12 cellular contexts compared by ENCODE assay signal in genomic region chr15:93035092-93035915, GRCh38. TPM values are rescaled to one million over a fixed set of nuclear protein-coding genes. Genes with fewer than 3 reads are reported as not detected.
DNase-seq lines count a peak whose midpoint lies in the region; ATAC-seq and TF ChIP-seq lines count a peak whose summit lies in the region.
"Had no signal": no experiment of that assay in that cellular context is flagged by ENCODE, and none has a peak within 500 bp of the region (broad histone marks: within the 10 kb centered on the region; RNA-seq: fewer than 3 reads in every experiment).

No MANE protein-coding gene starts in this region.

- no peak overlapping the region for H3K27ac Mint-ChIP-seq in activated CD4-positive, alpha-beta T cell treated with anti-CD3 and anti-CD28 coated beads for 36 hours
- peak overlapping the region; percentile 11 for H3K27ac Mint-ChIP-seq in activated T-helper 17 cell treated with anti-CD3 and anti-CD28 coated beads, Interleukin-2, amount 50 U/mL, for 72 hours
- peak overlapping the region; percentile 43 for H3K27ac Mint-ChIP-seq in stimulated activated naive B cell treated with anti-CD40 and anti-IgM and Interleukin-4, amounts not matched to agents 10 μg/mL and 1 μg/mL and 100 μg/mL, for 72 hours

- H3K27me3 ChIP-seq in stomach, result peaks cover 0 to 5% (median 0%) of the 10 kb centered on the region in 3 donors
- H3K27me3 ChIP-seq: pancreas had no signal

- peaks cover 9% of the 10 kb centered on the region for H3K4me1 Mint-ChIP-seq in activated CD4-positive, alpha-beta T cell treated with anti-CD3 and anti-CD28 coated beads for 36 hours
- H3K4me1 Mint-ChIP-seq in activated T-helper 17 cell treated with anti-CD3 and anti-CD28 coated beads, Interleukin-2, amount 50 U/mL, for 72 hours, result peaks cover 8% of the 10 kb centered on the region
- peaks cover 15 to 27% of the 10 kb centered on the region in 2 donors for H3K4me1 Mint-ChIP-seq in stimulated activated naive B cell treated with anti-CD40 and anti-IgM and Interleukin-4, amounts not matched to agents 10 μg/mL and 1 μg/mL and 100 μg/mL, for 72 hours

- TF ChIP-seq EP300 in stomach (IDR thresholded peaks at IDR 0.05), result no peak

- intact Hi-C loops in activated CD4-positive, alpha-beta T cell treated with anti-CD3 and anti-CD28 coated beads for 36 hours (cut with DNase I, micrococcal nuclease), result loop anchor here in 1 of 2 experiments (10.0 kb wide), 2 partner anchors 959 to 1289 kb away; no protein-coding TSS in a partner anchor
- intact Hi-C loops in stomach (cut with DNase I; ENCODE audit: low total_unique reads), result no loop called here

- peaks cover 12 to 39% (median 23%) of the 10 kb centered on the region in 4 donors for H3K4me1 ChIP-seq in stomach

- H3K36me3 Mint-ChIP-seq in activated CD4-positive, alpha-beta T cell treated with anti-CD3 and anti-CD28 coated beads for 36 hours (ENCODE audit: low read depth), result no peaks in the 10 kb centered on the region
- H3K36me3 Mint-ChIP-seq in activated T-helper 17 cell treated with anti-CD3 and anti-CD28 coated beads, Interleukin-2, amount 50 U/mL, for 72 hours (ENCODE audit: low read depth), result no peaks in the 10 kb centered on the region
- no peaks in the 10 kb centered on the region for H3K36me3 Mint-ChIP-seq in stimulated activated naive B cell treated with anti-CD40 and anti-IgM and Interleukin-4, amounts not matched to agents 10 μg/mL and 1 μg/mL and 100 μg/mL, for 72 hours

- no peaks in the 10 kb centered on the region for H3K9me3 Mint-ChIP-seq in activated CD4-positive, alpha-beta T cell treated with anti-CD3 and anti-CD28 coated beads for 36 hours (ENCODE audit: low read depth)
- no peaks in the 10 kb centered on the region for H3K9me3 Mint-ChIP-seq in activated T-helper 17 cell treated with anti-CD3 and anti-CD28 coated beads, Interleukin-2, amount 50 U/mL, for 72 hours
- peaks cover 0 to 4% of the 10 kb centered on the region in 2 donors for H3K9me3 Mint-ChIP-seq in stimulated activated naive B cell treated with anti-CD40 and anti-IgM and Interleukin-4, amounts not matched to agents 10 μg/mL and 1 μg/mL and 100 μg/mL, for 72 hours

- POLR2A ChIA-PET in activated CD4-positive, alpha-beta T cell treated with anti-CD3 and anti-CD28 coated beads for 36 hours (lab: Charles Lee), result no interaction called here

- H3K4me3 Mint-ChIP-seq in activated CD4-positive, alpha-beta T cell treated with anti-CD3 and anti-CD28 coated beads for 36 hours, result no peak overlapping the region
- no peak overlapping the region for H3K4me3 Mint-ChIP-seq in activated T-helper 17 cell treated with anti-CD3 and anti-CD28 coated beads, Interleukin-2, amount 50 U/mL, for 72 hours
- H3K4me3 Mint-ChIP-seq in stimulated activated naive B cell treated with anti-CD40 and anti-IgM and Interleukin-4, amounts not matched to agents 10 μg/mL and 1 μg/mL and 100 μg/mL, for 72 hours, result peak overlapping the region in 1 of 2 donors; percentile 47

- H3K27ac ChIP-seq in stomach, result peak overlapping the region in 1 of 5 donors; percentile 32
- H3K27ac ChIP-seq: 22Rv1, pancreas had no signal

- DNase-seq in activated CD4-positive, alpha-beta T cell treated with anti-CD3 and anti-CD28 coated beads for 36 hours, result no peak
- no peak for DNase-seq in activated CD4-positive, alpha-beta T cell treated with anti-CD3 and anti-CD28 coated beads for 48 hours
- DNase-seq in stimulated activated naive B cell treated with anti-CD40 and anti-IgM and Interleukin-4, amounts not matched to agents 10 μg/mL and 1 μg/mL and 100 μg/mL, for 72 hours, result no peak
- DNase-seq in NCI-H146 treated with DMSO at 0.1 percent for 48 hours (lab: John Stamatoyannopoulos, UW; ENCODE audit: unreplicated experiment), result no peak
- no peak for DNase-seq in stomach
- DNase-seq: mammary epithelial cell, substantia nigra had no signal

- H3K36me3 ChIP-seq in stomach, result no peaks in the 10 kb centered on the region
- H3K36me3 ChIP-seq: pancreas had no signal

- no peak for TF ChIP-seq CTCF in stomach (IDR thresholded peaks at IDR 0.05)

- 76 to 83% (median 82%) methylated on average over 17 to 18 of the region's 18 CpGs for WGBS in stomach, 5 donors

- no peak for TF ChIP-seq POLR2A in stomach (IDR thresholded peaks at IDR 0.05)

- H3K27me3 Mint-ChIP-seq in activated CD4-positive, alpha-beta T cell treated with anti-CD3 and anti-CD28 coated beads for 36 hours, result peaks cover 2% of the 10 kb centered on the region
- no peaks in the 10 kb centered on the region for H3K27me3 Mint-ChIP-seq in activated T-helper 17 cell treated with anti-CD3 and anti-CD28 coated beads, Interleukin-2, amount 50 U/mL, for 72 hours
- peaks cover 13 to 30% of the 10 kb centered on the region in 2 donors for H3K27me3 Mint-ChIP-seq in stimulated activated naive B cell treated with anti-CD40 and anti-IgM and Interleukin-4, amounts not matched to agents 10 μg/mL and 1 μg/mL and 100 μg/mL, for 72 hours

- ATAC-seq in activated CD4-positive, alpha-beta T cell treated with anti-CD3 and anti-CD28 coated beads for 36 hours, result peak; percentile 45
- ATAC-seq in HG03095 (IDR thresholded peaks at IDR 0.05; ENCODE audit: unreplicated experiment), result peak; percentile 12
- peak; percentile 16 for ATAC-seq in activated T-helper 17 cell treated with anti-CD3 and anti-CD28 coated beads, Interleukin-2, amount 50 U/mL, for 72 hours (replicated peaks)
- ATAC-seq in stimulated activated naive B cell treated with anti-CD40 and anti-IgM and Interleukin-4, amounts not matched to agents 10 μg/mL and 1 μg/mL and 100 μg/mL, for 72 hours (replicated peaks), result peak in 1 of 2 donors; percentile 24
- ATAC-seq in GM18909 (IDR thresholded peaks at IDR 0.05; ENCODE audit: poor library complexity, unreplicated experiment), result no peak

- no peak overlapping the region for H3K4me3 ChIP-seq in stomach
- H3K4me3 ChIP-seq: pancreas had no signal

- CTCF ChIA-PET in activated CD4-positive, alpha-beta T cell treated with anti-CD3 and anti-CD28 coated beads for 36 hours (lab: Charles Lee), result interaction anchor here (0.6 to 1.8 kb wide), 12 partner anchors 12 to 919 kb away, joined by 3 to 9 read pairs (median 5); no protein-coding TSS in a partner anchor

- no peaks in the 10 kb centered on the region for H3K9me3 ChIP-seq in stomach
- H3K9me3 ChIP-seq: pancreas had no signal

RNA-seq across cellular contexts. Expression of gene RGMA, which starts 53.7 kb away (rescaled TPM):
- under 1 TPM; 0.11 to 0.14 TPM for total RNA-seq in activated CD4-positive, alpha-beta T cell treated with anti-CD3 and anti-CD28 coated beads for 36 hours
- total RNA-seq in activated T-helper 17 cell treated with anti-CD3 and anti-CD28 coated beads, Interleukin-2, amount 50 U/mL, for 72 hours, result under 1 TPM; 0.15 to 0.26 TPM
- total RNA-seq in stomach, result 10 to 100 TPM in 4 of 5 donors, 1 to 10 TPM in 1; 1.7 to 64.2 (median 30.1) TPM
- polyA plus RNA-seq in stomach, result 10 to 100 TPM in 1 of 3 donors, 1 to 10 TPM in 2; 4.6 to 19.8 (median 8.0) TPM
